ENCODE assay signal across 1 cellular context in the genomic region with DNA sequence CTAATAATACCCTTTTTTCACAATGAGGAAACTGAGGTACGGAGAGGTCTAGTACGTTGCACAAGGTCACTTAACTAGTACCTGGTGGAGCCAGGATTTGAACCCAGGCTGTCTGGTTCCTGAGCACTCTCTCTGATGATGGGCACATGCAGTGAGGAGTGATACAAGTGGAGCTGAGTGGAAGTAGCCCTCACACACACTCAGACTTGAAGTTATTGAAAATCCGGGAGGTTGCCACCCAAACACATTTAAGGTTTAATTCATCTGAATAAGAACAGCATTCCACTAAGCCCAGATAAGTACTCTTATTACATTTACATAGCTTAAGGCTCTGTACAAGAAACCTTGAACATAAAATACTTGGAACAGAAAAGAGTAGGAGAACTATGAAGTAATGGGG.
TF ChIP-seq lines count a peak whose summit lies in the region.

No MANE protein-coding gene starts in this region.

TF ChIP-seq in SK-N-SH, 30 proteins besides CTCF, POLR2A, EP300 and RAD21:
- TF ChIP-seq TEAD4 (IDR thresholded peaks at IDR 0.05; ENCODE audit: borderline replicate concordance, insufficient read depth) = no peak
- TF ChIP-seq RXRA (IDR thresholded peaks at IDR 0.05; ENCODE audit: borderline replicate concordance, low read depth) = no peak
- no peak for TF ChIP-seq GABPA (IDR thresholded peaks at IDR 0.05; ENCODE audit: low read depth)
